In the genomic region with DNA sequence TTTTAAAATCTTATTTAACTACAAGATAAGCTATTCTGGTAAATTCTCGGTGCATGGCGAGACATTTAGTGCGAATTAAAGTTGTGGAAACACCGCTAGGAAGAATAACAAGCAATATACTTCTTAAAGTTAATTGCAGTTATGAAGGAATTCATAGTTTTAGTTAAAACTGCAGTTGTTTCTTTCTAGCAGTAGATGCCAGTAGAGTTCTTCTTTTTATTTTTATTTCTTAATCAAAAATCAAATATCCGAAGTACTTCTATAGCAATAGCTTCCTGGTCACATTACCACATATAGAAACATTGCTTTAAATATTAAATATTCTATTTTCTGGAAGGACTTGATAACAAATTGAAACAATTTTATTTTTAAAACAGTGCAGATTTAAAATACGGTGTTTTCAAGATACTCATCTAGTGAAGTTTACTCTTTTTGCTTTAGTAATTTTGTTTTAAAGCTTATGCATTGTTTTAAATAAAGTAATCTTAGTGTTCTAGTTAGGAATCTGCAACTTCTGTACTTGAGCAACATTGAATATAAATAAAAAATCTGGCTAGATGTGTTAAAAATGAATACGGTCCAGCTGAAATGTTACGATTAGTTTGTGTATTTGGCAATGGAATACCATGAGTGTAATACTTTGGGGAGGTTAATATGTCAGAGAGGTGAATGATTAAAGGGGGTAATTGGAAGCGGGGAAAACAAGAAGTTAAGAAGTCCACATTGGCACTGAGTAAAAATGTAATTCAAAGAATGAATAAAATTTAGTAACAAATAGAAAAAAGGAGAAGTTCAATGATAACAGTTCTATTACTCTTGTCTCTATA, we compare ENCODE assay signal across 9 cellular contexts. TPM values are rescaled to one million over a fixed set of nuclear protein-coding genes. Genes with fewer than 3 reads are reported as not detected.
DNase-seq lines count a peak whose midpoint lies in the region; ATAC-seq and TF ChIP-seq lines count a peak whose summit lies in the region.
"Had no signal": no experiment of that assay in that cellular context is flagged by ENCODE, and none has a peak within 500 bp of the region (broad histone marks: within the 10 kb centered on the region; RNA-seq: fewer than 3 reads in every experiment).

No MANE protein-coding gene starts in this region.

- H3K27ac Mint-ChIP-seq in activated CD8-positive, alpha-beta T cell treated with anti-CD3 and anti-CD28 coated beads for 36 hours, result no peak overlapping the region
- H3K27ac Mint-ChIP-seq in activated CD8-positive, alpha-beta T cell treated with anti-CD3 and anti-CD28 coated beads, Interleukin-2, amount 10 ng/mL, durations not matched to agents 7 days and 5 days, result no peak overlapping the region

- no peak for DNase-seq in activated CD8-positive, alpha-beta T cell treated with anti-CD3 and anti-CD28 coated beads for 36 hours
- no peak for DNase-seq in activated CD8-positive, alpha-beta T cell treated with anti-CD3 and anti-CD28 coated beads, Interleukin-2, amount 10 ng/mL, durations not matched to agents 7 days and 5 days
- DNase-seq in PC-3 (peak; percentile 60), fibroblast of peridontal ligament (ENCODE audit: extremely low read depth) (peak; percentile 62), tibial artery (no peak), sciatic nerve (ENCODE audit: low spot score) (no peak), mesenteric fat pad (ENCODE audit: low spot score) (no peak)

- peaks cover 3% of the 10 kb centered on the region for H3K9me3 Mint-ChIP-seq in activated CD8-positive, alpha-beta T cell treated with anti-CD3 and anti-CD28 coated beads for 36 hours
- H3K9me3 Mint-ChIP-seq in activated CD8-positive, alpha-beta T cell treated with anti-CD3 and anti-CD28 coated beads, Interleukin-2, amount 10 ng/mL, durations not matched to agents 7 days and 5 days (ENCODE audit: insufficient read depth), result no peaks in the 10 kb centered on the region

- H3K4me3 ChIP-seq in PC-3 (ENCODE audit: low read length) (no peak overlapping the region), tibial artery (no peak overlapping the region)

- ATAC-seq in activated CD8-positive, alpha-beta T cell treated with anti-CD3 and anti-CD28 coated beads for 36 hours, result no peak
- ATAC-seq in activated CD8-positive, alpha-beta T cell treated with anti-CD3 and anti-CD28 coated beads, Interleukin-2, amount 10 ng/mL, durations not matched to agents 7 days and 5 days, result no peak
- ATAC-seq in PC-3 (no peak), sciatic nerve (no peak), GM18498 (IDR thresholded peaks at IDR 0.05; ENCODE audit: unreplicated experiment) (no peak)

- peak overlapping the region; percentile 16; the same call in 1 of the 2 replicates for H3K9ac ChIP-seq in PC-3 (ENCODE audit: low read length)

- no peaks in the 10 kb centered on the region for H3K36me3 ChIP-seq in PC-3 (ENCODE audit: low read depth, low read length)
- H3K36me3 ChIP-seq in tibial artery, result no peaks in the 10 kb centered on the region

- H3K36me3 Mint-ChIP-seq in activated CD8-positive, alpha-beta T cell treated with anti-CD3 and anti-CD28 coated beads for 36 hours (ENCODE audit: low read depth), result peaks cover 2% of the 10 kb centered on the region
- H3K36me3 Mint-ChIP-seq in activated CD8-positive, alpha-beta T cell treated with anti-CD3 and anti-CD28 coated beads, Interleukin-2, amount 10 ng/mL, durations not matched to agents 7 days and 5 days (ENCODE audit: low read depth), result peaks cover 7% of the 10 kb centered on the region

- intact Hi-C loops in activated CD8-positive, alpha-beta T cell treated with anti-CD3 and anti-CD28 coated beads for 36 hours (cut with micrococcal nuclease), result loop anchor here (2.0 to 5.0 kb wide), 3 partner anchors 293 to 611 kb away; no protein-coding TSS in a partner anchor
- intact Hi-C loops in PC-3 (cut with micrococcal nuclease), result loop anchor here (1.0 to 5.0 kb wide), 10 partner anchors 46 to 796 kb away; no protein-coding TSS in a partner anchor
- intact Hi-C loops in tibial artery (cut with DNase I; ENCODE audit: low total_unique reads), result loop anchor here (10.0 kb wide), 1 partner anchor 463 kb away; no protein-coding TSS in a partner anchor
- intact Hi-C loops in sciatic nerve (cut with DNase I), result no loop called here

- CTCF ChIA-PET in activated CD8-positive, alpha-beta T cell treated with anti-CD3 and anti-CD28 coated beads for 36 hours (lab: Charles Lee), result interaction anchor here (0.7 to 9.4 kb wide), 20 partner anchors 11 to 631 kb away, joined by 3 to 157 read pairs (median 4); partner anchors contain the start of genes GNG5 and SPATA1
- CTCF ChIA-PET in activated CD8-positive, alpha-beta T cell treated with anti-CD3 and anti-CD28 coated beads, Interleukin-2, amount 10 ng/mL, durations not matched to agents 7 days and 5 days (lab: Charles Lee), result interaction anchor here (0.7 to 10.0 kb wide), 16 partner anchors 11 to 630 kb away, joined by 3 to 177 read pairs (median 4); partner anchors contain the start of genes CTBS, GNG5 and SPATA1
- CTCF ChIA-PET in PC-3 (lab: Charles Lee), result interaction anchor here (0.6 to 1.2 kb wide), 3 partner anchors 240 to 292 kb away, joined by 3 to 4 read pairs (median 3); no protein-coding TSS in a partner anchor

- no TSS peak for BruUV-seq in PC-3 (replicated peaks; lab: Mats Ljungman, UMichigan)

- H3K27ac ChIP-seq in PC-3 (ENCODE audit: low read length), result peak overlapping the region; percentile 5; the same call in 1 of the 2 replicates
- H3K27ac ChIP-seq in tibial artery, result no peak overlapping the region
- H3K27ac ChIP-seq: epithelial cell of prostate had no signal

- H3K27me3 ChIP-seq in PC-3 (ENCODE audit: low read length), result no peaks in the 10 kb centered on the region
- no peaks in the 10 kb centered on the region for H3K27me3 ChIP-seq in tibial artery

- H2AFZ ChIP-seq in PC-3 (ENCODE audit: low read length), result no peak overlapping the region

- no peak overlapping the region for H3K4me3 Mint-ChIP-seq in activated CD8-positive, alpha-beta T cell treated with anti-CD3 and anti-CD28 coated beads for 36 hours
- H3K4me3 Mint-ChIP-seq in activated CD8-positive, alpha-beta T cell treated with anti-CD3 and anti-CD28 coated beads, Interleukin-2, amount 10 ng/mL, durations not matched to agents 7 days and 5 days, result no peak overlapping the region

- H3K4me1 ChIP-seq in PC-3 (ENCODE audit: insufficient read depth, low read length) (peaks cover 30% of the 10 kb centered on the region), tibial artery (no peaks in the 10 kb centered on the region)

- H3F3A ChIP-seq in PC-3 (ENCODE audit: low read length, unreplicated experiment), result no peaks in the 10 kb centered on the region

- no peaks in the 10 kb centered on the region for H3K9me3 ChIP-seq in PC-3 (ENCODE audit: low read length)
- peaks cover 0 to 7% (median 0%) of the 10 kb centered on the region in 3 donors for H3K9me3 ChIP-seq in tibial artery

- H3K9me2 ChIP-seq in PC-3 (replicated peaks; ENCODE audit: low read length), result no peaks in the 10 kb centered on the region

- no peak overlapping the region for H3K4me2 ChIP-seq in PC-3 (ENCODE audit: low read length)

- H3K4me1 Mint-ChIP-seq in activated CD8-positive, alpha-beta T cell treated with anti-CD3 and anti-CD28 coated beads for 36 hours (ENCODE audit: low read depth), result peaks cover 13% of the 10 kb centered on the region
- H3K4me1 Mint-ChIP-seq in activated CD8-positive, alpha-beta T cell treated with anti-CD3 and anti-CD28 coated beads, Interleukin-2, amount 10 ng/mL, durations not matched to agents 7 days and 5 days (ENCODE audit: low read depth), result peaks cover 13% of the 10 kb centered on the region

- no peaks in the 10 kb centered on the region for H3K79me2 ChIP-seq in PC-3 (ENCODE audit: low read length)

- no peaks in the 10 kb centered on the region for H3K27me3 Mint-ChIP-seq in activated CD8-positive, alpha-beta T cell treated with anti-CD3 and anti-CD28 coated beads for 36 hours
- H3K27me3 Mint-ChIP-seq in activated CD8-positive, alpha-beta T cell treated with anti-CD3 and anti-CD28 coated beads, Interleukin-2, amount 10 ng/mL, durations not matched to agents 7 days and 5 days (ENCODE audit: low read depth), result no peaks in the 10 kb centered on the region

- peak; percentile 73 for TF ChIP-seq CTCF in activated CD8-positive, alpha-beta T cell treated with anti-CD3 and anti-CD28 coated beads for 36 hours (IDR thresholded peaks at IDR 0.05)
- TF ChIP-seq CTCF in PC-3 (conservative IDR thresholded peaks at IDR 0.05; ENCODE audit: low read depth, low read length) (peak; percentile 79), tibial artery (IDR thresholded peaks at IDR 0.05) (peak; percentile 48 to 54)

- H4K20me1 ChIP-seq in PC-3 (ENCODE audit: low read length), result no peaks in the 10 kb centered on the region

- POLR2A ChIA-PET in activated CD8-positive, alpha-beta T cell treated with anti-CD3 and anti-CD28 coated beads for 36 hours (lab: Charles Lee), result no interaction called here
- POLR2A ChIA-PET in activated CD8-positive, alpha-beta T cell treated with anti-CD3 and anti-CD28 coated beads, Interleukin-2, amount 10 ng/mL, durations not matched to agents 7 days and 5 days (lab: Charles Lee), result interaction anchor here (0.6 to 2.3 kb wide), 3 partner anchors 182 to 433 kb away, joined by 3 to 8 read pairs (median 4); partner anchors contain the start of gene CTBS
- POLR2A ChIA-PET in PC-3 (lab: Charles Lee; ENCODE audit: unreplicated experiment), result no interaction called here

RNA-seq across cellular contexts. Expression of gene PRKACB, which starts 2.7 kb away (rescaled TPM):
- 10 to 100 TPM; 39.9 to 44.7 TPM for total RNA-seq in activated CD8-positive, alpha-beta T cell treated with anti-CD3 and anti-CD28 coated beads for 36 hours
- 10 to 100 TPM; 85.2 to 96.3 TPM for total RNA-seq in activated CD8-positive, alpha-beta T cell treated with anti-CD3 and anti-CD28 coated beads, Interleukin-2, amount 10 ng/mL, durations not matched to agents 7 days and 5 days
- total RNA-seq in PC-3 (2014; rRNA removed) (7.8 and 8.3 TPM in 2 replicates), sciatic nerve (28.0 TPM), mesenteric fat pad (38.1 TPM)

Comparison
In these comparisons a context has a peak if more than half of its experiments do, and no peak if none do; other contexts are left out.
1. DNase-seq: peak in PC-3 (single experiment) and fibroblast of peridontal ligament (single experiment); none in activated CD8-positive, alpha-beta T cell treated with anti-CD3 and anti-CD28 coated beads for 36 hours (single experiment), activated CD8-positive, alpha-beta T cell treated with anti-CD3 and anti-CD28 coated beads, Interleukin-2, amount 10 ng/mL, durations not matched to agents 7 days and 5 days (single experiment), tibial artery (0 of 2), sciatic nerve (single experiment) and mesenteric fat pad (single experiment).
2. Peak in every context shown above with its lines, with median percentiles within 50 percentile points of each other: CTCF ChIP-seq.